ENCODE assay signal across 7 cellular contexts in the genomic region with DNA sequence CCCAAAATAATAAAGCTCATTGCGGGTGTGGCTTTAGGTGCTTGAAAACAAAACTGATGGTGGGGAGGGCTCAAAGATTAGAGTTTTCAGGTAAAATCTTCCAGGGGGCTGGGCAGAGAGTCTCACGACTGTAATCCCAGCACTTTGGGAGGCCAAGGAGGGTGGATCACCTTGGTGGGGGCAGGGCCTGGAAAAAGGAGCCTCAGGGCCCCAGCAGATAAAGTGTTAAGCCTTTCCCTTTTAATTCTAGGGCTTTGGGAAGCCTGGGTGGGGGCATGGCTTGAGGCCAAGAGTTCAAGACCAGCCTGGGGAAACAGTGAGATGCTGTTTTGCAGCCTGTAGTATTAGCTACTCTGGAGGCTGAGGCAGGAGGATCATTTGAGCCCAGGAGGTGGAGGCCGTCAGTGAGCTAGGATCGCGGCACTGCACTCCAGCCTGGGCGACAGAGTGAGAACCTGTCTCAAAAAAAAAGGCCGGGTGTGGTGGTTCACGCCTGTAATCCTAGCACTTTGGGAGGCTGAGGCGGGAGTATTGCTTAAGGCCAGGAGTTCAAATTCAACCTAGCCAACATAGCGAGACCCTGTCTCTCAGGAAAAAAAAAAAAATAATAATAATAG. TPM values are rescaled to one million over a fixed set of nuclear protein-coding genes. Genes with fewer than 3 reads are reported as not detected.
DNase-seq lines count a peak whose midpoint lies in the region; ATAC-seq and TF ChIP-seq lines count a peak whose summit lies in the region.

No MANE protein-coding gene starts in this region.

- H3K36me3 Mint-ChIP-seq in GM23338 (ENCODE audit: low read depth) (peaks cover 25% of the 10 kb centered on the region), activated B cell treated with CpG ODN at 0.5 μM for 24 hours (ENCODE audit: low read depth) (peaks cover 44% of the 10 kb centered on the region), glutamatergic neuron (ENCODE audit: unreplicated experiment) (no peaks in the 10 kb centered on the region)

- H3K9me3 Mint-ChIP-seq in GM23338 (peaks cover 2% of the 10 kb centered on the region; the same call in 2 of the 3 replicates), activated B cell treated with CpG ODN at 0.5 μM for 24 hours (no peaks in the 10 kb centered on the region), glutamatergic neuron (ENCODE audit: unreplicated experiment) (peaks cover 15% of the 10 kb centered on the region)

- H3K9me3 ChIP-seq in smooth muscle cell (replicated peaks; ENCODE audit: low read depth): no peaks in the 10 kb centered on the region
- H3K9me3 ChIP-seq in mucosa of descending colon: no peaks in the 10 kb centered on the region

- intact Hi-C loops in activated B cell treated with CpG ODN at 0.5 μM for 24 hours (cut with micrococcal nuclease): loop anchor here (1.0 to 10.0 kb wide), 3 partner anchors 39 to 191 kb away; a partner anchor contains a TSS
- intact Hi-C loops in mucosa of descending colon (cut with DNase I, micrococcal nuclease): loop anchor here in 1 of 2 donors (2.0 kb wide), 1 partner anchor 59 kb away; no protein-coding TSS in a partner anchor

- H3K36me3 ChIP-seq in GM23338 (ENCODE audit: insufficient read depth): peaks cover 8% of the 10 kb centered on the region; the same call in 1 of the 2 replicates
- no peaks in the 10 kb centered on the region for H3K36me3 ChIP-seq in smooth muscle cell (ENCODE audit: low read depth)
- no peaks in the 10 kb centered on the region for H3K36me3 ChIP-seq in mucosa of descending colon (ENCODE audit: low read depth)

- H3K4me2 ChIP-seq in GM23338 (no peak overlapping the region), smooth muscle cell (peak overlapping the region; percentile 91)

- POLR2A ChIA-PET in activated B cell treated with CpG ODN at 0.5 μM for 24 hours (lab: Charles Lee): interaction anchor here (0.6 to 3.4 kb wide), 13 partner anchors 9 to 155 kb away, joined by 3 to 28 read pairs (median 6); a partner anchor contains a TSS

- peak overlapping the region; percentile 43; the same call in 2 of the 3 replicates for H3K4me3 Mint-ChIP-seq in GM23338
- H3K4me3 Mint-ChIP-seq in activated B cell treated with CpG ODN at 0.5 μM for 24 hours: peak overlapping the region; percentile 32
- peak overlapping the region; percentile 97 for H3K4me3 Mint-ChIP-seq in glutamatergic neuron (ENCODE audit: unreplicated experiment)

- TF ChIP-seq CTCF in GM23338 (conservative IDR thresholded peaks at IDR 0.05; ENCODE audit: low read depth in 2 of 2) (no peak), activated B cell treated with CpG ODN at 0.5 μM for 24 hours (IDR thresholded peaks at IDR 0.05) (no peak), glutamatergic neuron (IDR thresholded peaks at IDR 0.05; ENCODE audit: partially characterized antibody, unreplicated experiment) (no peak), smooth muscle cell (IDR thresholded peaks at IDR 0.05; ENCODE audit: borderline replicate concordance, insufficient read depth, poor library complexity, severe bottlenecking) (no peak), mucosa of descending colon (IDR thresholded peaks at IDR 0.05) (no peak)

- H3K27me3 ChIP-seq in GM23338 (ENCODE audit: insufficient read depth) (no peaks in the 10 kb centered on the region), smooth muscle cell (ENCODE audit: low read depth) (no peaks in the 10 kb centered on the region)

- no peak for DNase-seq in GM23338 (ENCODE audit: low spot score)
- DNase-seq in activated B cell treated with CpG ODN at 0.5 μM for 24 hours: no peak
- DNase-seq in glutamatergic neuron: no peak
- DNase-seq in smooth muscle cell (lab: John Stamatoyannopoulos, UW; ENCODE audit: unreplicated experiment): no peak
- DNase-seq in mucosa of descending colon: no peak
- no peak for DNase-seq in NCI-H2171 (lab: John Stamatoyannopoulos, UW)

- H3K4me1 ChIP-seq in GM23338 (ENCODE audit: insufficient read depth) (peaks cover 10% of the 10 kb centered on the region), smooth muscle cell (ENCODE audit: low read depth) (peaks cover 13% of the 10 kb centered on the region), mucosa of descending colon (ENCODE audit: low read depth) (peaks cover 36% of the 10 kb centered on the region)

- ATAC-seq in GM23338 (no peak), activated B cell treated with CpG ODN at 0.5 μM for 24 hours (ENCODE audit: low read depth) (no peak), mucosa of descending colon (no peak), GM21619 (IDR thresholded peaks at IDR 0.05; ENCODE audit: unreplicated experiment) (no peak)

- no peak overlapping the region for H3K27ac Mint-ChIP-seq in GM23338
- H3K27ac Mint-ChIP-seq in activated B cell treated with CpG ODN at 0.5 μM for 24 hours: peak overlapping the region; percentile 3
- peak overlapping the region; percentile 90 for H3K27ac Mint-ChIP-seq in glutamatergic neuron (ENCODE audit: unreplicated experiment)

- H3K4me1 Mint-ChIP-seq in GM23338 (peaks cover 19% of the 10 kb centered on the region), activated B cell treated with CpG ODN at 0.5 μM for 24 hours (peaks cover 58% of the 10 kb centered on the region), glutamatergic neuron (ENCODE audit: low read depth, unreplicated experiment) (peaks cover 18% of the 10 kb centered on the region)

- H3K4me3 ChIP-seq in GM23338: peak overlapping the region; percentile 73; the same call in 1 of the 2 replicates
- H3K4me3 ChIP-seq in smooth muscle cell: peak overlapping the region; percentile 81
- no peak overlapping the region for H3K4me3 ChIP-seq in mucosa of descending colon

- H3K9me2 ChIP-seq in GM23338 (ENCODE audit: insufficient read depth): no peaks in the 10 kb centered on the region

- no peak overlapping the region for H3K27ac ChIP-seq in GM23338 (ENCODE audit: low read depth)
- H3K27ac ChIP-seq in smooth muscle cell (ENCODE audit: low read depth): peak overlapping the region; percentile 100

- H3K79me2 ChIP-seq in GM23338 (replicated peaks; ENCODE audit: insufficient read depth) (peaks cover 23% of the 10 kb centered on the region), smooth muscle cell (ENCODE audit: low read depth) (peaks cover 58% of the 10 kb centered on the region)

- WGBS in smooth muscle cell (ENCODE audit: low lambda C conversion rate): 97% methylated on average over 10 of the region's 10 CpGs

- H4K20me1 ChIP-seq in GM23338 (replicated peaks; ENCODE audit: insufficient read depth) (peaks cover 9% of the 10 kb centered on the region; the same call in 1 of the 2 replicates), smooth muscle cell (ENCODE audit: low read depth) (peaks cover 50% of the 10 kb centered on the region)

- CTCF ChIA-PET in activated B cell treated with CpG ODN at 0.5 μM for 24 hours (lab: Charles Lee): interaction anchor here (0.7 to 5.4 kb wide), 18 partner anchors 10 to 216 kb away, joined by 3 to 92 read pairs (median 6); a partner anchor contains a TSS

- H3K9ac ChIP-seq in smooth muscle cell (ENCODE audit: low read depth): peak overlapping the region; percentile 96

- H3F3A ChIP-seq in GM23338 (replicated peaks; ENCODE audit: low read depth): 0 out of 2 replicates have a peak, but pooled peaks cover 11% of the 10 kb centered on the region
- no peaks in the 10 kb centered on the region for H3F3A ChIP-seq in smooth muscle cell (ENCODE audit: low read depth)

- H2AFZ ChIP-seq in GM23338 (no peak overlapping the region), smooth muscle cell (ENCODE audit: low read depth) (no peak overlapping the region)

- peaks cover 14% of the 10 kb centered on the region for H3K27me3 Mint-ChIP-seq in GM23338 (ENCODE audit: insufficient read depth, low read depth, poor library complexity)
- no peaks in the 10 kb centered on the region for H3K27me3 Mint-ChIP-seq in activated B cell treated with CpG ODN at 0.5 μM for 24 hours
- H3K27me3 Mint-ChIP-seq in glutamatergic neuron (ENCODE audit: unreplicated experiment): peaks cover 9% of the 10 kb centered on the region

TF ChIP-seq in GM23338, 12 proteins besides CTCF, POLR2A, EP300 and RAD21 (continues in another document):
- TF ChIP-seq POLR2AphosphoS5 (IDR thresholded peaks at IDR 0.05; ENCODE audit: low read depth): no peak

RNA-seq across cellular contexts. Expression of a gene that starts 1.7 kb away (rescaled TPM):
- total RNA-seq in GM23338 (2014; rRNA removed; shearing (Covaris generic)): 49.6 and 72.7 TPM in 2 replicates
- polyA plus RNA-seq in GM23338 (2016; fragmentation: Nextera tagmentation; extraction: Ambion mirVana): 8.4 and 8.7 TPM in 2 replicates
- total RNA-seq in activated B cell treated with CpG ODN at 0.5 μM for 24 hours: 13.1 and 14.1 TPM in 2 replicates
- 184 TPM for total RNA-seq in glutamatergic neuron (ENCODE audit: unreplicated experiment)
- total RNA-seq in smooth muscle cell: 11.1 and 13.1 TPM in 2 replicates
- polyA plus RNA-seq in smooth muscle cell: 13.1 and 14.3 TPM in 2 replicates
- 10 to 100 TPM; 18.9 to 29.4 (median 21.9) TPM for total RNA-seq in mucosa of descending colon

RNA-seq across cellular contexts. Expression of a gene that starts 2.2 kb away (rescaled TPM):
- total RNA-seq in GM23338 (2014; rRNA removed; shearing (Covaris generic)): 5.9 and 14.1 TPM in 2 replicates
- 15.5 and 16.9 TPM in 2 replicates for polyA plus RNA-seq in GM23338 (2016; fragmentation: Nextera tagmentation; extraction: Ambion mirVana)
- 14.5 and 17.3 TPM in 2 replicates for total RNA-seq in activated B cell treated with CpG ODN at 0.5 μM for 24 hours
- total RNA-seq in glutamatergic neuron (ENCODE audit: unreplicated experiment): 15.0 TPM
- total RNA-seq in smooth muscle cell: 2.7 and 10.7 TPM in 2 replicates
- polyA plus RNA-seq in smooth muscle cell: 13.7 and 14.5 TPM in 2 replicates
- total RNA-seq in mucosa of descending colon: 10 to 100 TPM; 15.4 to 18.9 (median 16.3) TPM

RNA-seq across cellular contexts. Expression of a gene that starts 17.7 kb away (rescaled TPM):
- not detected in 2 replicates for total RNA-seq in GM23338 (2014; rRNA removed; shearing (Covaris generic))
- polyA plus RNA-seq in GM23338 (2016; fragmentation: Nextera tagmentation; extraction: Ambion mirVana): 0.08 and 0.17 TPM in 2 replicates
- total RNA-seq in activated B cell treated with CpG ODN at 0.5 μM for 24 hours: 0.29 and 0.42 TPM in 2 replicates
- total RNA-seq in glutamatergic neuron (ENCODE audit: unreplicated experiment): 0.51 TPM
- total RNA-seq in smooth muscle cell: 0.09 and 0.27 TPM in 2 replicates
- 0.34 TPM in 1 of 2 replicates, not detected in the other for polyA plus RNA-seq in smooth muscle cell
- total RNA-seq in mucosa of descending colon: under 1 TPM; 0.14 to 0.63 (median 0.41) TPM

RNA-seq across cellular contexts. Expression of a gene that starts 18.6 kb away (rescaled TPM):
- 4.3 and 7.8 TPM in 2 replicates for total RNA-seq in GM23338 (2014; rRNA removed; shearing (Covaris generic))
- 11.1 and 12.1 TPM in 2 replicates for polyA plus RNA-seq in GM23338 (2016; fragmentation: Nextera tagmentation; extraction: Ambion mirVana)
- 1.9 and 2.1 TPM in 2 replicates for total RNA-seq in activated B cell treated with CpG ODN at 0.5 μM for 24 hours
- 0.96 TPM for total RNA-seq in glutamatergic neuron (ENCODE audit: unreplicated experiment)
- total RNA-seq in smooth muscle cell: 1.7 and 5.5 TPM in 2 replicates
- polyA plus RNA-seq in smooth muscle cell: 2.2 and 8.3 TPM in 2 replicates
- 1 to 10 TPM in 2 of 3 donors, under 1 TPM in 1; 0.61 to 7.4 (median 2.0) TPM for total RNA-seq in mucosa of descending colon

RNA-seq across cellular contexts. Expression of a gene that starts 18.9 kb away (rescaled TPM):
- 45.8 and 49.5 TPM in 2 replicates for total RNA-seq in GM23338 (2014; rRNA removed; shearing (Covaris generic))
- polyA plus RNA-seq in GM23338 (2016; fragmentation: Nextera tagmentation; extraction: Ambion mirVana): 32.0 and 35.3 TPM in 2 replicates
- 31.9 and 34.5 TPM in 2 replicates for total RNA-seq in activated B cell treated with CpG ODN at 0.5 μM for 24 hours
- total RNA-seq in glutamatergic neuron (ENCODE audit: unreplicated experiment): 39.5 TPM
- 19.0 and 24.9 TPM in 2 replicates for total RNA-seq in smooth muscle cell
- polyA plus RNA-seq in smooth muscle cell: 35.1 and 43.0 TPM in 2 replicates
- total RNA-seq in mucosa of descending colon: 10 to 100 TPM; 16.4 to 33.4 (median 21.1) TPM

Comparison
In these comparisons a context has a peak if more than half of its experiments do, and no peak if none do; other contexts are left out.
1. H3K4me3 Mint-ChIP-seq: peak in every context shown above with its lines; median percentile 97 in glutamatergic neuron; 43 in GM23338; 32 in activated B cell treated with CpG ODN at 0.5 μM for 24 hours.